28 cellular contexts compared by ENCODE assay signal in genomic region chr18:52433797-52434196, GRCh38.
"Had no signal": no experiment of that assay in that cellular context is flagged by ENCODE, and none has a peak within 500 bp of the region (broad histone marks: within the 10 kb centered on the region; RNA-seq: fewer than 3 reads in every experiment).

No MANE protein-coding gene starts in this region.

- H3K4me3 ChIP-seq: colonic mucosa, coronary artery, dorsolateral prefrontal cortex, esophagus muscularis mucosa, esophagus squamous epithelium, gastrocnemius medialis, gastroesophageal sphincter, heart left ventricle, heart right ventricle had no signal

- H3K27me3 ChIP-seq: colonic mucosa, esophagus squamous epithelium, foreskin keratinocyte, gastrocnemius medialis had no signal

- H3K27ac Mint-ChIP-seq: dendritic cell treated with granulocyte-macrophage colony-stimulating factor and Interleukin-4, amounts not matched to agents 40 ng/mL and 50 ng/mL, for 4 days; effector memory CD8-positive, alpha-beta T cell; endodermal cell had no signal

- H3K9me3 Mint-ChIP-seq: dendritic cell treated with granulocyte-macrophage colony-stimulating factor and Interleukin-4, amounts not matched to agents 40 ng/mL and 50 ng/mL, for 4 days; endodermal cell had no signal

- ATAC-seq: effector memory CD8-positive, alpha-beta T cell; esophagus mucosa; foreskin keratinocyte; gastrocnemius medialis; gastroesophageal sphincter; heart left ventricle; heart right ventricle had no signal

- H3K27me3 Mint-ChIP-seq: dendritic cell treated with granulocyte-macrophage colony-stimulating factor and Interleukin-4, amounts not matched to agents 40 ng/mL and 50 ng/mL, for 4 days; effector memory CD8-positive, alpha-beta T cell had no signal

- H3K27ac ChIP-seq: colonic mucosa, coronary artery, dorsolateral prefrontal cortex, epithelial cell of prostate, esophagus muscularis mucosa, esophagus squamous epithelium, foreskin keratinocyte, gastrocnemius medialis, gastroesophageal sphincter, heart left ventricle, heart right ventricle had no signal

- H3K4me3 Mint-ChIP-seq: dendritic cell treated with granulocyte-macrophage colony-stimulating factor and Interleukin-4, amounts not matched to agents 40 ng/mL and 50 ng/mL, for 4 days; effector memory CD8-positive, alpha-beta T cell; endodermal cell had no signal

- H3K4me1 ChIP-seq: colonic mucosa, esophagus muscularis mucosa, esophagus squamous epithelium, foreskin keratinocyte, gastrocnemius medialis, gastroesophageal sphincter, heart left ventricle, heart right ventricle had no signal

- DNase-seq: colonic mucosa; cortex of kidney; dermis blood vessel endothelial cell; dorsolateral prefrontal cortex; effector CD4-positive, alpha-beta T cell; effector CD8-positive, alpha-beta T cell; effector memory CD4-positive, alpha-beta T cell; effector memory CD8-positive, alpha-beta T cell; endodermal cell; erythroblast; esophagus squamous epithelium; foreskin fibroblast; foreskin keratinocyte; foreskin melanocyte; gastrocnemius medialis; glutamatergic neuron; head of caudate nucleus; heart left ventricle; heart right ventricle had no signal

- H3K9me3 ChIP-seq: colonic mucosa, esophagus muscularis mucosa, esophagus squamous epithelium, gastrocnemius medialis, gastroesophageal sphincter, heart left ventricle, heart right ventricle had no signal

- FAIRE-seq: colon, endometrium, endothelial cell of umbilical vein had no signal

- H3K36me3 ChIP-seq: colonic mucosa, esophagus muscularis mucosa, esophagus squamous epithelium, gastrocnemius medialis, gastroesophageal sphincter, heart left ventricle, heart right ventricle had no signal
